In genomic region chr11:66868726-66869291, GRCh38 we compare ENCODE assay signal across 1 cellular context.
TF ChIP-seq lines count a peak whose summit lies in the region.

No MANE protein-coding gene starts in this region.

TF ChIP-seq in HepG2, 621 proteins besides CTCF, POLR2A, EP300 and RAD21 (continued from another document and continues in another):
- TF ChIP-seq, protein P1, sequence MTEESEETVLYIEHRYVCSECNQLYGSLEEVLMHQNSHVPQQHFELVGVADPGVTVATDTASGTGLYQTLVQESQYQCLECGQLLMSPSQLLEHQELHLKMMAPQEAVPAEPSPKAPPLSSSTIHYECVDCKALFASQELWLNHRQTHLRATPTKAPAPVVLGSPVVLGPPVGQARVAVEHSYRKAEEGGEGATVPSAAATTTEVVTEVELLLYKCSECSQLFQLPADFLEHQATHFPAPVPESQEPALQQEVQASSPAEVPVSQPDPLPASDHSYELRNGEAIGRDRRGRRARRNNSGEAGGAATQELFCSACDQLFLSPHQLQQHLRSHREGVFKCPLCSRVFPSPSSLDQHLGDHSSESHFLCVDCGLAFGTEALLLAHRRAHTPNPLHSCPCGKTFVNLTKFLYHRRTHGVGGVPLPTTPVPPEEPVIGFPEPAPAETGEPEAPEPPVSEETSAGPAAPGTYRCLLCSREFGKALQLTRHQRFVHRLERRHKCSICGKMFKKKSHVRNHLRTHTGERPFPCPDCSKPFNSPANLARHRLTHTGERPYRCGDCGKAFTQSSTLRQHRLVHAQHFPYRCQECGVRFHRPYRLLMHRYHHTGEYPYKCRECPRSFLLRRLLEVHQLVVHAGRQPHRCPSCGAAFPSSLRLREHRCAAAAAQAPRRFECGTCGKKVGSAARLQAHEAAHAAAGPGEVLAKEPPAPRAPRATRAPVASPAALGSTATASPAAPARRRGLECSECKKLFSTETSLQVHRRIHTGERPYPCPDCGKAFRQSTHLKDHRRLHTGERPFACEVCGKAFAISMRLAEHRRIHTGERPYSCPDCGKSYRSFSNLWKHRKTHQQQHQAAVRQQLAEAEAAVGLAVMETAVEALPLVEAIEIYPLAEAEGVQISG (CRISPR knock-in tag; IDR thresholded peaks at IDR 0.05): no peak
- TF ChIP-seq MEF2D (CRISPR knock-in tag; IDR thresholded peaks at IDR 0.05) (no peak), AGO2 (optimal IDR thresholded peaks at IDR 0.05; ENCODE audit: low read depth, low read length) (peak; percentile 57), TAF15 (IDR thresholded peaks at IDR 0.05; ENCODE audit: low read depth, low read length, poor library complexity, severe bottlenecking) (no peak), SMARCE1 (IDR thresholded peaks at IDR 0.05; ENCODE audit: borderline replicate concordance) (no peak), ATF1 (CRISPR knock-in tag; IDR thresholded peaks at IDR 0.05) (no peak), HIC2 (CRISPR knock-in tag; IDR thresholded peaks at IDR 0.05; ENCODE audit: low read depth) (no peak), ZNF343 (CRISPR knock-in tag; IDR thresholded peaks at IDR 0.05) (no peak), ZNF510 (CRISPR knock-in tag; IDR thresholded peaks at IDR 0.05; ENCODE audit: low read depth) (no peak), ZNF414 (CRISPR knock-in tag; IDR thresholded peaks at IDR 0.05) (no peak), IRF2 (CRISPR knock-in tag; IDR thresholded peaks at IDR 0.05) (no peak), IKZF1 (IDR thresholded peaks at IDR 0.05) (no peak), MAX (IDR thresholded peaks at IDR 0.05) (peak; percentile 44; the same call in 1 of the 2 replicates), MYNN (CRISPR knock-in tag; IDR thresholded peaks at IDR 0.05; ENCODE audit: low read depth) (no peak), SP1 (IDR thresholded peaks at IDR 0.05) (no peak), SP1 (CRISPR knock-in tag; IDR thresholded peaks at IDR 0.05) (peak; percentile 84), ZNF615 (CRISPR knock-in tag; IDR thresholded peaks at IDR 0.05; ENCODE audit: borderline replicate concordance) (no peak), HNRNPL (IDR thresholded peaks at IDR 0.05; ENCODE audit: low read depth, low read length) (0 out of 2 replicates have a peak, but pooled peaks have one; percentile 59), SRF (IDR thresholded peaks at IDR 0.05; ENCODE audit: low read depth, low read length) (no peak), SNAPC2 (CRISPR knock-in tag; IDR thresholded peaks at IDR 0.05) (no peak), DNMT1 (CRISPR knock-in tag; IDR thresholded peaks at IDR 0.05) (no peak), KAT2B (IDR thresholded peaks at IDR 0.05; ENCODE audit: borderline replicate concordance, low read depth, low read length) (no peak), HDAC6 (IDR thresholded peaks at IDR 0.05; ENCODE audit: low read depth, low read length) (no peak), ZNF136 (CRISPR knock-in tag; IDR thresholded peaks at IDR 0.05; ENCODE audit: low read depth) (no peak), XRCC5 (optimal IDR thresholded peaks at IDR 0.05; ENCODE audit: low read length) (peak; percentile 86), ZNF761 (CRISPR knock-in tag; conservative IDR thresholded peaks at IDR 0.05) (no peak), HOXA9 (CRISPR knock-in tag; IDR thresholded peaks at IDR 0.05; ENCODE audit: borderline replicate concordance) (no peak), ZFP91 (CRISPR knock-in tag; IDR thresholded peaks at IDR 0.05; ENCODE audit: borderline replicate concordance) (peak; percentile 40; the same call in 1 of the 2 replicates), ZEB1 (IDR thresholded peaks at IDR 0.05; ENCODE audit: insufficient replicate concordance, low read depth) (no peak), TEAD3 (CRISPR knock-in tag; optimal IDR thresholded peaks at IDR 0.05; ENCODE audit: borderline replicate concordance) (peak; percentile 18)
- TF ChIP-seq, protein P2, sequence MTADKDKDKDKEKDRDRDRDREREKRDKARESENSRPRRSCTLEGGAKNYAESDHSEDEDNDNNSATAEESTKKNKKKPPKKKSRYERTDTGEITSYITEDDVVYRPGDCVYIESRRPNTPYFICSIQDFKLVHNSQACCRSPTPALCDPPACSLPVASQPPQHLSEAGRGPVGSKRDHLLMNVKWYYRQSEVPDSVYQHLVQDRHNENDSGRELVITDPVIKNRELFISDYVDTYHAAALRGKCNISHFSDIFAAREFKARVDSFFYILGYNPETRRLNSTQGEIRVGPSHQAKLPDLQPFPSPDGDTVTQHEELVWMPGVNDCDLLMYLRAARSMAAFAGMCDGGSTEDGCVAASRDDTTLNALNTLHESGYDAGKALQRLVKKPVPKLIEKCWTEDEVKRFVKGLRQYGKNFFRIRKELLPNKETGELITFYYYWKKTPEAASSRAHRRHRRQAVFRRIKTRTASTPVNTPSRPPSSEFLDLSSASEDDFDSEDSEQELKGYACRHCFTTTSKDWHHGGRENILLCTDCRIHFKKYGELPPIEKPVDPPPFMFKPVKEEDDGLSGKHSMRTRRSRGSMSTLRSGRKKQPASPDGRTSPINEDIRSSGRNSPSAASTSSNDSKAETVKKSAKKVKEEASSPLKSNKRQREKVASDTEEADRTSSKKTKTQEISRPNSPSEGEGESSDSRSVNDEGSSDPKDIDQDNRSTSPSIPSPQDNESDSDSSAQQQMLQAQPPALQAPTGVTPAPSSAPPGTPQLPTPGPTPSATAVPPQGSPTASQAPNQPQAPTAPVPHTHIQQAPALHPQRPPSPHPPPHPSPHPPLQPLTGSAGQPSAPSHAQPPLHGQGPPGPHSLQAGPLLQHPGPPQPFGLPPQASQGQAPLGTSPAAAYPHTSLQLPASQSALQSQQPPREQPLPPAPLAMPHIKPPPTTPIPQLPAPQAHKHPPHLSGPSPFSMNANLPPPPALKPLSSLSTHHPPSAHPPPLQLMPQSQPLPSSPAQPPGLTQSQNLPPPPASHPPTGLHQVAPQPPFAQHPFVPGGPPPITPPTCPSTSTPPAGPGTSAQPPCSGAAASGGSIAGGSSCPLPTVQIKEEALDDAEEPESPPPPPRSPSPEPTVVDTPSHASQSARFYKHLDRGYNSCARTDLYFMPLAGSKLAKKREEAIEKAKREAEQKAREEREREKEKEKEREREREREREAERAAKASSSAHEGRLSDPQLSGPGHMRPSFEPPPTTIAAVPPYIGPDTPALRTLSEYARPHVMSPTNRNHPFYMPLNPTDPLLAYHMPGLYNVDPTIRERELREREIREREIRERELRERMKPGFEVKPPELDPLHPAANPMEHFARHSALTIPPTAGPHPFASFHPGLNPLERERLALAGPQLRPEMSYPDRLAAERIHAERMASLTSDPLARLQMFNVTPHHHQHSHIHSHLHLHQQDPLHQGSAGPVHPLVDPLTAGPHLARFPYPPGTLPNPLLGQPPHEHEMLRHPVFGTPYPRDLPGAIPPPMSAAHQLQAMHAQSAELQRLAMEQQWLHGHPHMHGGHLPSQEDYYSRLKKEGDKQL (CRISPR knock-in tag; IDR thresholded peaks at IDR 0.05; ENCODE audit: low read depth): no peak
- TF ChIP-seq, protein P3, sequence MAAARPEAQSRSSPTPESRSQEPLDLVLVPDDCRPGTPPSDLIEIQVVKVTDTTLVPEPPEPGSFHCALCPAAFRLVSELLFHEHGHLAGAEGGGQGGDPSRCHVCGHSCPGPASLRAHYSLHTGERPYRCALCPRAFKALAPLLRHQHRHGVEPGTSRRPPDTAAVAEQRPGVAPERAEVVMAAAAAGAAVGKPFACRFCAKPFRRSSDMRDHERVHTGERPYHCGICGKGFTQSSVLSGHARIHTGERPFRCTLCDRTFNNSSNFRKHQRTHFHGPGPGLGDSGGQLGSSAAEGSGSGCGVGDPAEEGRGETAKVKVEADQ (CRISPR knock-in tag; IDR thresholded peaks at IDR 0.05; ENCODE audit: borderline replicate concordance): no peak
- TF ChIP-seq, protein P4, sequence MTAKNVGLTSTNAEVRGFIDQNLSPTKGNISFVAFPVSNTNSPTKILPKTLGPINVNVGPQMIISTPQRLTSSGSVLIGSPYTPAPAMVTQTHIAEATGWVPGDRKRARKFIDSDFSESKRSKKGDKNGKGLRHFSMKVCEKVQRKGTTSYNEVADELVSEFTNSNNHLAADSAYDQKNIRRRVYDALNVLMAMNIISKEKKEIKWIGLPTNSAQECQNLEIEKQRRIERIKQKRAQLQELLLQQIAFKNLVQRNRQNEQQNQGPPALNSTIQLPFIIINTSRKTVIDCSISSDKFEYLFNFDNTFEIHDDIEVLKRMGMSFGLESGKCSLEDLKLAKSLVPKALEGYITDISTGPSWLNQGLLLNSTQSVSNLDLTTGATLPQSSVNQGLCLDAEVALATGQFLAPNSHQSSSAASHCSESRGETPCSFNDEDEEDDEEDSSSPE (CRISPR knock-in tag; IDR thresholded peaks at IDR 0.05): no peak
- TF ChIP-seq, protein P5, sequence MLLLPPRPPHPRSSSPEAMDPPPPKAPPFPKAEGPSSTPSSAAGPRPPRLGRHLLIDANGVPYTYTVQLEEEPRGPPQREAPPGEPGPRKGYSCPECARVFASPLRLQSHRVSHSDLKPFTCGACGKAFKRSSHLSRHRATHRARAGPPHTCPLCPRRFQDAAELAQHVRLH (CRISPR knock-in tag; IDR thresholded peaks at IDR 0.05; ENCODE audit: borderline replicate concordance, low read depth): 0 out of 2 replicates have a peak, but pooled peaks have one; percentile 29
- TF ChIP-seq, protein P6, sequence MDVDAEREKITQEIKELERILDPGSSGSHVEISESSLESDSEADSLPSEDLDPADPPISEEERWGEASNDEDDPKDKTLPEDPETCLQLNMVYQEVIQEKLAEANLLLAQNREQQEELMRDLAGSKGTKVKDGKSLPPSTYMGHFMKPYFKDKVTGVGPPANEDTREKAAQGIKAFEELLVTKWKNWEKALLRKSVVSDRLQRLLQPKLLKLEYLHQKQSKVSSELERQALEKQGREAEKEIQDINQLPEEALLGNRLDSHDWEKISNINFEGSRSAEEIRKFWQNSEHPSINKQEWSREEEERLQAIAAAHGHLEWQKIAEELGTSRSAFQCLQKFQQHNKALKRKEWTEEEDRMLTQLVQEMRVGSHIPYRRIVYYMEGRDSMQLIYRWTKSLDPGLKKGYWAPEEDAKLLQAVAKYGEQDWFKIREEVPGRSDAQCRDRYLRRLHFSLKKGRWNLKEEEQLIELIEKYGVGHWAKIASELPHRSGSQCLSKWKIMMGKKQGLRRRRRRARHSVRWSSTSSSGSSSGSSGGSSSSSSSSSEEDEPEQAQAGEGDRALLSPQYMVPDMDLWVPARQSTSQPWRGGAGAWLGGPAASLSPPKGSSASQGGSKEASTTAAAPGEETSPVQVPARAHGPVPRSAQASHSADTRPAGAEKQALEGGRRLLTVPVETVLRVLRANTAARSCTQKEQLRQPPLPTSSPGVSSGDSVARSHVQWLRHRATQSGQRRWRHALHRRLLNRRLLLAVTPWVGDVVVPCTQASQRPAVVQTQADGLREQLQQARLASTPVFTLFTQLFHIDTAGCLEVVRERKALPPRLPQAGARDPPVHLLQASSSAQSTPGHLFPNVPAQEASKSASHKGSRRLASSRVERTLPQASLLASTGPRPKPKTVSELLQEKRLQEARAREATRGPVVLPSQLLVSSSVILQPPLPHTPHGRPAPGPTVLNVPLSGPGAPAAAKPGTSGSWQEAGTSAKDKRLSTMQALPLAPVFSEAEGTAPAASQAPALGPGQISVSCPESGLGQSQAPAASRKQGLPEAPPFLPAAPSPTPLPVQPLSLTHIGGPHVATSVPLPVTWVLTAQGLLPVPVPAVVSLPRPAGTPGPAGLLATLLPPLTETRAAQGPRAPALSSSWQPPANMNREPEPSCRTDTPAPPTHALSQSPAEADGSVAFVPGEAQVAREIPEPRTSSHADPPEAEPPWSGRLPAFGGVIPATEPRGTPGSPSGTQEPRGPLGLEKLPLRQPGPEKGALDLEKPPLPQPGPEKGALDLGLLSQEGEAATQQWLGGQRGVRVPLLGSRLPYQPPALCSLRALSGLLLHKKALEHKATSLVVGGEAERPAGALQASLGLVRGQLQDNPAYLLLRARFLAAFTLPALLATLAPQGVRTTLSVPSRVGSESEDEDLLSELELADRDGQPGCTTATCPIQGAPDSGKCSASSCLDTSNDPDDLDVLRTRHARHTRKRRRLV (CRISPR knock-in tag; IDR thresholded peaks at IDR 0.05): peak; percentile 66; the same call in 1 of the 2 replicates
- TF ChIP-seq, protein P7, sequence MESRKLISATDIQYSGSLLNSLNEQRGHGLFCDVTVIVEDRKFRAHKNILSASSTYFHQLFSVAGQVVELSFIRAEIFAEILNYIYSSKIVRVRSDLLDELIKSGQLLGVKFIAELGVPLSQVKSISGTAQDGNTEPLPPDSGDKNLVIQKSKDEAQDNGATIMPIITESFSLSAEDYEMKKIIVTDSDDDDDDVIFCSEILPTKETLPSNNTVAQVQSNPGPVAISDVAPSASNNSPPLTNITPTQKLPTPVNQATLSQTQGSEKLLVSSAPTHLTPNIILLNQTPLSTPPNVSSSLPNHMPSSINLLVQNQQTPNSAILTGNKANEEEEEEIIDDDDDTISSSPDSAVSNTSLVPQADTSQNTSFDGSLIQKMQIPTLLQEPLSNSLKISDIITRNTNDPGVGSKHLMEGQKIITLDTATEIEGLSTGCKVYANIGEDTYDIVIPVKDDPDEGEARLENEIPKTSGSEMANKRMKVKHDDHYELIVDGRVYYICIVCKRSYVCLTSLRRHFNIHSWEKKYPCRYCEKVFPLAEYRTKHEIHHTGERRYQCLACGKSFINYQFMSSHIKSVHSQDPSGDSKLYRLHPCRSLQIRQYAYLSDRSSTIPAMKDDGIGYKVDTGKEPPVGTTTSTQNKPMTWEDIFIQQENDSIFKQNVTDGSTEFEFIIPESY (CRISPR knock-in tag; IDR thresholded peaks at IDR 0.05): peak; percentile 82
